ENCODE assay signal across 1 cellular context in genomic region chr1:207077470-207078377, GRCh38.
TF ChIP-seq lines count a peak whose summit lies in the region.

No MANE protein-coding gene starts in this region.

TF ChIP-seq in WTC11, 78 proteins besides CTCF, POLR2A, EP300 and RAD21 (continued from another document):
- no peak for TF ChIP-seq ETV6 (CRISPR knock-in tag; IDR thresholded peaks at IDR 0.05)
- no peak for TF ChIP-seq PRDM15 (CRISPR knock-in tag; IDR thresholded peaks at IDR 0.05)
- no peak for TF ChIP-seq ZNF317 (CRISPR knock-in tag; IDR thresholded peaks at IDR 0.05; ENCODE audit: borderline replicate concordance, low read depth)
- TF ChIP-seq NFE2L1 (CRISPR knock-in tag; IDR thresholded peaks at IDR 0.05) = no peak
- no peak for TF ChIP-seq ATF3 (CRISPR knock-in tag; conservative IDR thresholded peaks at IDR 0.05)
- no peak for TF ChIP-seq PREB (CRISPR knock-in tag; IDR thresholded peaks at IDR 0.05; ENCODE audit: borderline replicate concordance)
- no peak for TF ChIP-seq TEAD4 (CRISPR knock-in tag; IDR thresholded peaks at IDR 0.05)
